ENCODE assay signal across 24 cellular contexts in the genomic region with DNA sequence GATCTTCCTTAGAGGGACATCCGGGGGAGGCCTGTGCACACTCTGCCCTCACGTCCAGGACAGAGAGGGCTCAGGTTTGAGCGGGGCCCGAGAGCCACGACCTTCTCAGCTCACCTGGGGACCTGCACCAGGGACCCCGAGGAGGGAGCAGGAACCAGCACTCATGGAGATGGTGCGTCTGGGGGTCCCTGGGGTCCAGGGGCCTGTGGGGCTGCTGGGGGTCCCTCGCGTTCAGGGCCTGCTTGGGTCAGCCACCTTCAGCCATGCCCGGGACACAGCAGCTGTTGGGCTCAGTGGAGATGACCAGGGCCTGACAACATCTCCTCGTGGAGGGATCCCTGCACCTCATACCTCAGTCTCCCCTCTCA. TPM values are rescaled to one million over a fixed set of nuclear protein-coding genes. Genes with fewer than 3 reads are reported as not detected.
DNase-seq lines count a peak whose midpoint lies in the region; ATAC-seq, FAIRE-seq and TF ChIP-seq lines count a peak whose summit lies in the region.
"Had no signal": no experiment of that assay in that cellular context is flagged by ENCODE, and none has a peak within 500 bp of the region (broad histone marks: within the 10 kb centered on the region; RNA-seq: fewer than 3 reads in every experiment).

No MANE protein-coding gene starts in this region.

- H3K9me3 ChIP-seq in heart right ventricle (peaks cover 0 to 20% (median 3%) of the 10 kb centered on the region in 11 donors), kidney (ENCODE audit: control insufficient read depth in 1 of 2, low read length in 2 of 2) (peaks cover 0 to 9% of the 10 kb centered on the region in 2 donors), aorta (ENCODE audit: control insufficient read depth, low read length) (no peaks in the 10 kb centered on the region), HepG2 (ENCODE audit: low read length) (peaks cover 17% of the 10 kb centered on the region)

- TF ChIP-seq EP300 in HepG2 (IDR thresholded peaks at IDR 0.05; ENCODE audit: low read depth in 2 of 2, low read length in 2 of 2), result no peak
- TF ChIP-seq EP300 in HepG2 (CRISPR knock-in tag; IDR thresholded peaks at IDR 0.05; ENCODE audit: borderline replicate concordance), result no peak

- H3K36me3 Mint-ChIP-seq in natural killer cell treated with Interleukin-12 subunit alpha and Interleukin-12 subunit beta and Interleukin-15 and Interleukin-18, amount 100 ng/mL, for 72 hours, result no peaks in the 10 kb centered on the region
- H3K36me3 Mint-ChIP-seq in natural killer cell, result no peaks in the 10 kb centered on the region
- H3K36me3 Mint-ChIP-seq: CD4-positive, alpha-beta memory T cell had no signal

- no peak overlapping the region for H3K9ac ChIP-seq in kidney (ENCODE audit: low read length in 2 of 2)
- H3K9ac ChIP-seq in HepG2 (ENCODE audit: insufficient read depth, low read depth, low read length), result no peak overlapping the region
- H3K9ac ChIP-seq: BLaER1 treated with 17β-estradiol and CSF1 and Interleukin-3, amounts not matched to agents 10 nM and 100 nM had no signal

- intact Hi-C loops in Right ventricle myocardium superior (cut with DNase I) (no loop called here), heart right ventricle (cut with DNase I) (no loop called here), natural killer cell (cut with micrococcal nuclease) (no loop called here), kidney (cut with DNase I) (no loop called here), aorta (cut with DNase I) (no loop called here), HepG2 (cut with micrococcal nuclease; ENCODE audit: unreplicated experiment) (no loop called here)

- peaks cover 0 to 12% (median 7%) of the 10 kb centered on the region in 9 donors for H3K4me1 ChIP-seq in heart right ventricle
- no peaks in the 10 kb centered on the region for H3K4me1 ChIP-seq in kidney (ENCODE audit: control insufficient read depth in 1 of 2, insufficient read depth in 1 of 2, low read depth in 1 of 2, low read length in 2 of 2)
- H3K4me1 ChIP-seq in aorta (ENCODE audit: control insufficient read depth in 1 of 2, insufficient read depth in 2 of 2, low read length in 2 of 2), result no peaks in the 10 kb centered on the region
- no peaks in the 10 kb centered on the region for H3K4me1 ChIP-seq in HepG2 (ENCODE audit: insufficient read depth, low read length)
- H3K4me1 ChIP-seq: A549 had no signal

- in situ Hi-C loops in HepG2 (cut with HindIII; ENCODE audit: extremely low pct_ligation_motif_present, low pct_unique_long_range_greater_than_20kb), result no loop called here

- no peak for ATAC-seq in Right ventricle myocardium superior (ENCODE audit: poor library complexity)
- no peak for ATAC-seq in heart right ventricle
- ATAC-seq in natural killer cell treated with Interleukin-12 subunit alpha and Interleukin-12 subunit beta and Interleukin-15 and Interleukin-18, amount 100 ng/mL, for 72 hours, result no peak
- ATAC-seq in natural killer cell, result no peak
- no peak for ATAC-seq in aorta (ENCODE audit: low FRiP score)
- no peak for ATAC-seq in HepG2
- ATAC-seq in GM18498 (IDR thresholded peaks at IDR 0.05; ENCODE audit: unreplicated experiment), result no peak
- ATAC-seq: A549, GM23338, HCT116 had no signal

- BruUV-seq in HepG2 (replicated peaks; lab: Mats Ljungman, UMichigan), result no TSS peak

- H3K36me3 ChIP-seq in heart right ventricle (peaks cover 0 to 3% (median 0%) of the 10 kb centered on the region in 9 donors), kidney (ENCODE audit: control insufficient read depth in 1 of 2, insufficient read depth in 2 of 2, low read length in 2 of 2) (no peaks in the 10 kb centered on the region), aorta (ENCODE audit: control insufficient read depth in 1 of 2, insufficient read depth in 2 of 2, low read length in 1 of 2) (no peaks in the 10 kb centered on the region), HepG2 (replicated peaks in 1 of 2; ENCODE audit: control insufficient read depth in 1 of 2, insufficient read depth in 2 of 2, low read length in 2 of 2) (no peaks in the 10 kb centered on the region)
- H3K36me3 ChIP-seq: BE2C; BLaER1 treated with 17β-estradiol and CSF1 and Interleukin-3, amounts not matched to agents 10 nM and 100 nM had no signal

- no peak overlapping the region for H3K27ac ChIP-seq in heart right ventricle
- no peak overlapping the region for H3K27ac ChIP-seq in kidney (ENCODE audit: low read depth in 2 of 2, low read length in 2 of 2)
- no peak overlapping the region for H3K27ac ChIP-seq in aorta (ENCODE audit: low read depth in 1 of 2, low read length in 2 of 2)
- no peak overlapping the region for H3K27ac ChIP-seq in HepG2 (ENCODE audit: extremely low read length, insufficient read depth, low read length)
- H3K27ac ChIP-seq: A549; BLaER1 treated with 17β-estradiol and CSF1 and Interleukin-3, amounts not matched to agents 10 nM and 100 nM had no signal

- TF ChIP-seq POLR2A in HepG2 (IDR thresholded peaks at IDR 0.05; ENCODE audit: insufficient read depth in 1 of 2, low read depth in 2 of 2, low read length in 2 of 2), result no peak

- H3K4me3 ChIP-seq in heart right ventricle (no peak overlapping the region), kidney (ENCODE audit: low read length in 2 of 2) (no peak overlapping the region), aorta (ENCODE audit: low read length in 2 of 2) (no peak overlapping the region), HepG2 (replicated peaks in 1 of 3; ENCODE audit: insufficient read depth in 1 of 3, low read depth in 2 of 3, low read length in 3 of 3) (no peak overlapping the region)
- H3K4me3 ChIP-seq: A549; BLaER1 treated with 17β-estradiol and CSF1 and Interleukin-3, amounts not matched to agents 10 nM and 100 nM; GM23338 had no signal

- FAIRE-seq in kidney (lab: Jason Lieb, UNC), result no peak
- no peak for FAIRE-seq in HepG2 (lab: Jason Lieb, UNC)
- FAIRE-seq: A549, G401.6, GM12892 had no signal

- POLR2A ChIA-PET in HepG2 (lab: Yijun Ruan, JAX), result no interaction called here

- DNase-seq in Right ventricle myocardium superior (peak; percentile 35), heart right ventricle (no peak), natural killer cell (no peak), kidney (peak; percentile 48), aorta (peak; percentile 18 to 53), HepG2 (ENCODE audit: low spot score) (no peak)
- DNase-seq in natural killer cell treated with Interleukin-12 subunit alpha and Interleukin-12 subunit beta and Interleukin-15 and Interleukin-18, amount 100 ng/mL, for 72 hours (ENCODE audit: low spot score), result peak; percentile 44
- DNase-seq: 8988T; ACHN; AML-193; BE2C; Calu3; CD4-positive, alpha-beta memory T cell; COR-L47; DMS153; DND-41; H9 had no signal

- H3K4me3 Mint-ChIP-seq in natural killer cell treated with Interleukin-12 subunit alpha and Interleukin-12 subunit beta and Interleukin-15 and Interleukin-18, amount 100 ng/mL, for 72 hours, result no peak overlapping the region
- H3K4me3 Mint-ChIP-seq in natural killer cell, result no peak overlapping the region
- H3K4me3 Mint-ChIP-seq: CD4-positive, alpha-beta memory T cell; GM23338; H9 had no signal

- peaks cover 0 to 7% (median 0%) of the 10 kb centered on the region in 7 donors for H3K27me3 ChIP-seq in heart right ventricle
- H3K27me3 ChIP-seq in aorta (ENCODE audit: control insufficient read depth in 1 of 2, insufficient read depth in 2 of 2, low read length in 1 of 2), result no peaks in the 10 kb centered on the region
- H3K27me3 ChIP-seq in HepG2 (ENCODE audit: control insufficient read depth in 1 of 2, insufficient read depth in 2 of 2, low read length in 2 of 2), result peaks cover 7 to 23% of the 10 kb centered on the region in 2 experiments; a peak in 3 of 5 replicates
- H3K27me3 ChIP-seq: BE2C had no signal

- CTCF ChIA-PET in HepG2 (lab: Yijun Ruan, JAX; ENCODE audit: low intra/inter-chr PET ratio, low total read pairs), result no interaction called here

- no peak for TF ChIP-seq RAD21 in HepG2 (CRISPR knock-in tag; IDR thresholded peaks at IDR 0.05)

- H3K4me1 Mint-ChIP-seq in natural killer cell treated with Interleukin-12 subunit alpha and Interleukin-12 subunit beta and Interleukin-15 and Interleukin-18, amount 100 ng/mL, for 72 hours (ENCODE audit: low read depth in 2 of 2), result peaks cover 0 to 5% of the 10 kb centered on the region in 2 donors
- H3K4me1 Mint-ChIP-seq in natural killer cell, result peaks cover 0 to 5% of the 10 kb centered on the region in 2 donors
- H3K4me1 Mint-ChIP-seq: CD4-positive, alpha-beta memory T cell; GM23338 had no signal

- no peak overlapping the region for H3K4me2 ChIP-seq in HepG2 (ENCODE audit: low read depth, low read length)
- H3K4me2 ChIP-seq: A549; BLaER1 treated with 17β-estradiol and CSF1 and Interleukin-3, amounts not matched to agents 10 nM and 100 nM; GM23338 had no signal

- WGBS in heart right ventricle, 2 donors, result 89 to 96% methylated on average over 11 of the region's 11 CpGs
- WGBS in aorta, 2 donors, result 95% methylated on average over 7 to 11 of the region's 11 CpGs
- WGBS in HepG2 (ENCODE audit: low lambda C conversion rate), result 32% methylated on average over 6 of the region's 11 CpGs

- no peak overlapping the region for H2AFZ ChIP-seq in HepG2 (ENCODE audit: low read length)
- H2AFZ ChIP-seq: GM23338 had no signal

- no peaks in the 10 kb centered on the region for H3K27me3 Mint-ChIP-seq in natural killer cell treated with Interleukin-12 subunit alpha and Interleukin-12 subunit beta and Interleukin-15 and Interleukin-18, amount 100 ng/mL, for 72 hours
- no peaks in the 10 kb centered on the region for H3K27me3 Mint-ChIP-seq in natural killer cell (ENCODE audit: low read depth in 2 of 2)
- H3K27me3 Mint-ChIP-seq: CD4-positive, alpha-beta memory T cell had no signal

- H4K20me1 ChIP-seq in HepG2 (ENCODE audit: insufficient read depth, low read length), result no peaks in the 10 kb centered on the region

- H3K27ac Mint-ChIP-seq in natural killer cell treated with Interleukin-12 subunit alpha and Interleukin-12 subunit beta and Interleukin-15 and Interleukin-18, amount 100 ng/mL, for 72 hours, result no peak overlapping the region
- no peak overlapping the region for H3K27ac Mint-ChIP-seq in natural killer cell
- H3K27ac Mint-ChIP-seq: CD4-positive, alpha-beta memory T cell; GM23338 had no signal

- H3K79me2 ChIP-seq in HepG2 (ENCODE audit: insufficient read depth, low read length), result no peaks in the 10 kb centered on the region

- TF ChIP-seq CTCF in heart right ventricle (IDR thresholded peaks at IDR 0.05) (no peak), natural killer cell (IDR thresholded peaks at IDR 0.05) (no peak), kidney (IDR thresholded peaks at IDR 0.05; ENCODE audit: borderline replicate concordance, extremely low read depth, insufficient read depth) (no peak), HepG2 (CRISPR knock-in tag; IDR thresholded peaks at IDR 0.05) (no peak)

- H3K9me3 Mint-ChIP-seq in natural killer cell treated with Interleukin-12 subunit alpha and Interleukin-12 subunit beta and Interleukin-15 and Interleukin-18, amount 100 ng/mL, for 72 hours, result peaks cover 3% of the 10 kb centered on the region
- no peaks in the 10 kb centered on the region for H3K9me3 Mint-ChIP-seq in natural killer cell

RNA-seq across cellular contexts. Expression of gene TMEM255B, which starts 47.1 kb away (rescaled TPM):
- total RNA-seq in Right ventricle myocardium superior (6.9 TPM), heart right ventricle (10 to 100 TPM in 2 of 10 donors, 1 to 10 TPM in 8; 2.4 to 11.1 (median 5.5) TPM), natural killer cell (1 to 10 TPM in 2 of 3 donors, under 1 TPM in 1; 0.38 to 3.0 (median 1.0) TPM), kidney (29.3 TPM), aorta (10 to 100 TPM; 36.6 to 67.3 TPM), HepG2 (2016; rRNA removed; fragmentation: Illumina TruSeq; extraction: Trizol) (0.03 TPM in 1 of 2 replicates, not detected in the other)
- polyA plus RNA-seq in heart right ventricle (10 to 100 TPM in 1 of 2 donors, 1 to 10 TPM in 1; 8.6 to 12.9 TPM), kidney (ENCODE audit: insufficient read depth, low read depth, low replicate concordance) (11.9 TPM), aorta (1 to 10 TPM in 1 of 2 donors, under 1 TPM in 1; 0.63 to 4.3 TPM), HepG2 (2011; rRNA removed) (0.01 TPM in 1 of 2 replicates, not detected in the other)
- 1 to 10 TPM; 1.3 to 2.2 TPM for total RNA-seq in natural killer cell treated with Interleukin-12 subunit alpha and Interleukin-12 subunit beta and Interleukin-15 and Interleukin-18, amount 100 ng/mL, for 72 hours
- not detected in 2 replicates for total RNA-seq in HepG2 (2016; cell fraction: cytosol; rRNA removed; fragmentation: Illumina TruSeq; extraction: Trizol; ENCODE audit: low read depth)
- total RNA-seq in HepG2 (2016; cell fraction: insoluble cytoplasmic fraction; rRNA removed; fragmentation: Illumina TruSeq; extraction: Trizol), result not detected in 2 replicates
- total RNA-seq in HepG2 (2016; cell fraction: membrane; rRNA removed; fragmentation: Illumina TruSeq; extraction: Trizol), result not detected in 2 replicates
- not detected in 2 replicates for total RNA-seq in HepG2 (2016; cell fraction: nucleus; rRNA removed; fragmentation: Illumina TruSeq; extraction: Trizol)
- 0.01 and 0.12 TPM in 2 replicates for polyA plus RNA-seq in HepG2 (2011; cell fraction: cytosol; rRNA removed)
- 0.02 and 0.03 TPM in 2 replicates for polyA plus RNA-seq in HepG2 (2011; cell fraction: nucleus; rRNA removed)
- 0.11 TPM in 1 of 2 replicates, not detected in the other for polyA plus RNA-seq in HepG2 (2012)
- not detected in 2 replicates for polyA plus RNA-seq in HepG2 (2016; cell fraction: cytosol; fragmentation: Illumina TruSeq; extraction: Trizol; ENCODE audit: low read depth)
- polyA plus RNA-seq in HepG2 (2016; cell fraction: insoluble cytoplasmic fraction; fragmentation: Illumina TruSeq; extraction: Trizol; ENCODE audit: low read depth), result not detected in 2 replicates
- polyA plus RNA-seq in HepG2 (2016; cell fraction: membrane; fragmentation: Illumina TruSeq; extraction: Trizol; ENCODE audit: low read depth), result not detected in 2 replicates
- polyA plus RNA-seq in HepG2 (2016; cell fraction: nucleus; fragmentation: Illumina TruSeq; extraction: Trizol; ENCODE audit: insufficient read depth, low read depth), result not detected in 2 replicates
- not detected in 2 replicates for polyA minus RNA-seq in HepG2 (2011; rRNA and poly(A)+ RNA removed; ENCODE audit: low replicate concordance)
- not detected in 2 replicates for polyA minus RNA-seq in HepG2 (2011; cell fraction: cytosol; rRNA and poly(A)+ RNA removed)
- polyA minus RNA-seq in HepG2 (2011; cell fraction: nucleus; rRNA and poly(A)+ RNA removed), result 0.12 and 0.13 TPM in 2 replicates
- total RNA-seq: Calu3 had no signal

RNA-seq across cellular contexts. Expression of gene GAS6, which starts 57.8 kb away (rescaled TPM):
- total RNA-seq in Right ventricle myocardium superior, result 181 TPM
- 100 to 1,000 TPM; 146 to 223 (median 174) TPM for total RNA-seq in heart right ventricle
- polyA plus RNA-seq in heart right ventricle, result 100 to 1,000 TPM; 113 to 280 TPM
- under 1 TPM in 1 of 2 donors, not detected in 1; 0.45 TPM for total RNA-seq in natural killer cell treated with Interleukin-12 subunit alpha and Interleukin-12 subunit beta and Interleukin-15 and Interleukin-18, amount 100 ng/mL, for 72 hours
- 1 to 10 TPM in 1 of 3 donors, under 1 TPM in 2; 0.40 to 1.4 (median 0.41) TPM for total RNA-seq in natural killer cell
- 83.5 TPM for total RNA-seq in kidney
- 135 TPM for polyA plus RNA-seq in kidney (ENCODE audit: insufficient read depth, low read depth, low replicate concordance)
- 100 to 1,000 TPM; 317 to 348 TPM for total RNA-seq in aorta
- polyA plus RNA-seq in aorta, result 100 to 1,000 TPM; 244 to 509 TPM
- 0.09 and 0.11 TPM in 2 replicates for total RNA-seq in HepG2 (2016; rRNA removed; fragmentation: Illumina TruSeq; extraction: Trizol)
- total RNA-seq in HepG2 (2016; cell fraction: cytosol; rRNA removed; fragmentation: Illumina TruSeq; extraction: Trizol; ENCODE audit: low read depth), result 0.09 TPM in 1 of 2 replicates, not detected in the other
- 0.09 TPM in 1 of 2 replicates, not detected in the other for total RNA-seq in HepG2 (2016; cell fraction: insoluble cytoplasmic fraction; rRNA removed; fragmentation: Illumina TruSeq; extraction: Trizol)
- total RNA-seq in HepG2 (2016; cell fraction: membrane; rRNA removed; fragmentation: Illumina TruSeq; extraction: Trizol), result 0.19 and 0.21 TPM in 2 replicates
- 0.28 TPM in 1 of 2 replicates, not detected in the other for total RNA-seq in HepG2 (2016; cell fraction: nucleus; rRNA removed; fragmentation: Illumina TruSeq; extraction: Trizol)
- 0.21 and 0.24 TPM in 2 replicates for polyA plus RNA-seq in HepG2 (2011; rRNA removed)
- polyA plus RNA-seq in HepG2 (2011; cell fraction: cytosol; rRNA removed), result 0.14 and 0.34 TPM in 2 replicates
- 0.57 and 0.93 TPM in 2 replicates for polyA plus RNA-seq in HepG2 (2011; cell fraction: nucleus; rRNA removed)
- 0.13 and 0.23 TPM in 2 replicates for polyA plus RNA-seq in HepG2 (2012)
- polyA plus RNA-seq in HepG2 (2016; cell fraction: cytosol; fragmentation: Illumina TruSeq; extraction: Trizol; ENCODE audit: low read depth), result 0.05 and 0.14 TPM in 2 replicates
- 0.09 and 0.13 TPM in 2 replicates for polyA plus RNA-seq in HepG2 (2016; cell fraction: insoluble cytoplasmic fraction; fragmentation: Illumina TruSeq; extraction: Trizol; ENCODE audit: low read depth)
- polyA plus RNA-seq in HepG2 (2016; cell fraction: membrane; fragmentation: Illumina TruSeq; extraction: Trizol; ENCODE audit: low read depth), result 0.15 and 0.21 TPM in 2 replicates
- polyA plus RNA-seq in HepG2 (2016; cell fraction: nucleus; fragmentation: Illumina TruSeq; extraction: Trizol; ENCODE audit: insufficient read depth, low read depth), result 0.52 and 0.59 TPM in 2 replicates
- 0.16 and 5.7 TPM in 2 replicates for polyA minus RNA-seq in HepG2 (2011; rRNA and poly(A)+ RNA removed; ENCODE audit: low replicate concordance)
- not detected in 2 replicates for polyA minus RNA-seq in HepG2 (2011; cell fraction: cytosol; rRNA and poly(A)+ RNA removed)
- polyA minus RNA-seq in HepG2 (2011; cell fraction: nucleus; rRNA and poly(A)+ RNA removed), result 0.13 TPM in 1 of 2 replicates, not detected in the other

Comparison
In these comparisons a context has a peak if more than half of its experiments do, and no peak if none do; other contexts are left out.
1. DNase-seq: peak in Right ventricle myocardium superior (single experiment), natural killer cell treated with Interleukin-12 subunit alpha and Interleukin-12 subunit beta and Interleukin-15 and Interleukin-18, amount 100 ng/mL, for 72 hours (single experiment), kidney (single experiment) and aorta (2 of 2); none in heart right ventricle (0 of 2), natural killer cell (single experiment) and HepG2 (single experiment).
2. RNA of gene GAS6, which starts 57.8 kb away (total RNA-seq): 317 to 348 TPM in aorta, 181 TPM in Right ventricle myocardium superior (single experiment), 146 to 223 TPM in heart right ventricle and 83.5 TPM in kidney (single experiment); 0.45 TPM in natural killer cell treated with Interleukin-12 subunit alpha and Interleukin-12 subunit beta and Interleukin-15 and Interleukin-18, amount 100 ng/mL, for 72 hours, 0.40 to 1.4 TPM in natural killer cell and 0.09 to 0.28 TPM in HepG2; every median in the first group is over 10 times any median in the second.